Comparison of ENCODE assay signal across 9 cellular contexts in genomic region chr3:125003369-125003853, GRCh38. TPM values are rescaled to one million over a fixed set of nuclear protein-coding genes. Genes with fewer than 3 reads are reported as not detected.
A peak's percentile ranks its signal among the peaks of the same experiment; 100 is the strongest.
DNase-seq lines count a peak whose midpoint lies in the region; ATAC-seq and TF ChIP-seq lines count a peak whose summit lies in the region.
"Had no signal": no experiment of that assay in that cellular context is flagged by ENCODE, and none has a peak within 500 bp of the region (broad histone marks: within the 10 kb centered on the region; RNA-seq: fewer than 3 reads in every experiment).

No MANE protein-coding gene starts in this region.

- no peak overlapping the region for H3K4me3 Mint-ChIP-seq in activated CD4-positive, alpha-beta T cell treated with anti-CD3 and anti-CD28 coated beads, Interleukin-2, amount 10 ng/mL, durations not matched to agents 7 days and 5 days

- CTCF ChIA-PET in activated CD4-positive, alpha-beta T cell treated with anti-CD3 and anti-CD28 coated beads, Interleukin-2, amount 10 ng/mL, durations not matched to agents 7 days and 5 days (lab: Charles Lee), result interaction anchor here (0.7 to 1.5 kb wide), 3 partner anchors 11 to 102 kb away, joined by 3 to 4 read pairs (median 3); no protein-coding TSS in a partner anchor

- peak in 1 of 6 experiments; percentile 10 for TF ChIP-seq CTCF in thyroid gland (IDR thresholded peaks at IDR 0.05)

- H3K9me3 ChIP-seq in thyroid gland, result no peaks in the 10 kb centered on the region

- no peaks in the 10 kb centered on the region for H3K9me3 Mint-ChIP-seq in activated CD4-positive, alpha-beta T cell treated with anti-CD3 and anti-CD28 coated beads, Interleukin-2, amount 10 ng/mL, durations not matched to agents 7 days and 5 days

- intact Hi-C loops in thyroid gland (cut with DNase I), result no loop called here

- TF ChIP-seq EP300 in Ishikawa (IDR thresholded peaks at IDR 0.05; ENCODE audit: borderline replicate concordance), result peak; percentile 43; the same call in 1 of the 2 replicates

- no peak overlapping the region for H3K4me3 ChIP-seq in thyroid gland (replicated peaks in 1 of 3)

- peaks cover 20% of the 10 kb centered on the region for H3K4me1 Mint-ChIP-seq in activated CD4-positive, alpha-beta T cell treated with anti-CD3 and anti-CD28 coated beads, Interleukin-2, amount 10 ng/mL, durations not matched to agents 7 days and 5 days

- H3K4me1 ChIP-seq in thyroid gland, result peaks cover 41 to 63% of the 10 kb centered on the region in 2 donors

- no peak overlapping the region for H3K27ac Mint-ChIP-seq in activated CD4-positive, alpha-beta T cell treated with anti-CD3 and anti-CD28 coated beads, Interleukin-2, amount 10 ng/mL, durations not matched to agents 7 days and 5 days

- peaks cover 89% of the 10 kb centered on the region for H3K36me3 Mint-ChIP-seq in activated CD4-positive, alpha-beta T cell treated with anti-CD3 and anti-CD28 coated beads, Interleukin-2, amount 10 ng/mL, durations not matched to agents 7 days and 5 days (ENCODE audit: low read depth)

- POLR2A ChIA-PET in activated CD4-positive, alpha-beta T cell treated with anti-CD3 and anti-CD28 coated beads, Interleukin-2, amount 10 ng/mL, durations not matched to agents 7 days and 5 days (lab: Charles Lee), result no interaction called here

- TF ChIP-seq POLR2A in thyroid gland (IDR thresholded peaks at IDR 0.05), result peak in 1 of 2 donors; percentile 23

- DNase-seq in midbrain (lab: John Stamatoyannopoulos, UW) (peak; percentile 10), thyroid gland (peak; percentile 55 to 74)
- DNase-seq in activated CD4-positive, alpha-beta T cell treated with anti-CD3 and anti-CD28 coated beads, Interleukin-2, amount 10 ng/mL, durations not matched to agents 7 days and 5 days, result no peak
- DNase-seq in effector CD4-positive, alpha-beta T cell, result no peak
- DNase-seq in stimulated activated CD4-positive, alpha-beta T cell treated with anti-CD3 and anti-CD28 coated beads, Interleukin-4, amount 100 ng/mL, for 24 hours, result no peak
- DNase-seq: occipital lobe had no signal

- peak overlapping the region; percentile 15 to 90 (median 76) for H3K27ac ChIP-seq in thyroid gland

- ATAC-seq in esophagus mucosa (peak; percentile 24), HG03045 (IDR thresholded peaks at IDR 0.05; ENCODE audit: unreplicated experiment) (no peak)

- 38 to 58% methylated on average over 6 to 7 of the region's 7 CpGs for WGBS in thyroid gland, 2 donors

- H3K36me3 ChIP-seq in thyroid gland, result peaks cover 50 to 51% of the 10 kb centered on the region in 2 donors

- no peak for TF ChIP-seq RAD21 in Ishikawa (IDR thresholded peaks at IDR 0.05; ENCODE audit: low read depth)

- no peaks in the 10 kb centered on the region for H3K27me3 ChIP-seq in thyroid gland

- no peaks in the 10 kb centered on the region for H3K27me3 Mint-ChIP-seq in activated CD4-positive, alpha-beta T cell treated with anti-CD3 and anti-CD28 coated beads, Interleukin-2, amount 10 ng/mL, durations not matched to agents 7 days and 5 days

TF ChIP-seq in Ishikawa, 13 proteins besides CTCF, POLR2A, EP300 and RAD21:
- no peak for TF ChIP-seq NFIC (IDR thresholded peaks at IDR 0.05)
- peak; percentile 75 for TF ChIP-seq TEAD4 (IDR thresholded peaks at IDR 0.05)
- no peak for TF ChIP-seq YY1 (IDR thresholded peaks at IDR 0.05; ENCODE audit: low read depth)
- no peak for TF ChIP-seq USF1 (IDR thresholded peaks at IDR 0.05)
- TF ChIP-seq, protein P1, sequence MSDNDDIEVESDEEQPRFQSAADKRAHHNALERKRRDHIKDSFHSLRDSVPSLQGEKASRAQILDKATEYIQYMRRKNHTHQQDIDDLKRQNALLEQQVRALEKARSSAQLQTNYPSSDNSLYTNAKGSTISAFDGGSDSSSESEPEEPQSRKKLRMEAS (IDR thresholded peaks at IDR 0.05), result no peak
- peak; percentile 61; the same call in 1 of the 2 replicates for TF ChIP-seq CEBPB (IDR thresholded peaks at IDR 0.05)
TF ChIP-seq in Ishikawa: peak in this region for 2.

RNA-seq across cellular contexts. Expression of gene HEG1, which starts 52.4 kb away (rescaled TPM):
- 13.0 TPM for total RNA-seq in esophagus mucosa
- 100 to 1,000 TPM in 3 of 4 donors, 10 to 100 TPM in 1; 91.4 to 266 (median 199) TPM for total RNA-seq in thyroid gland
- 10 to 100 TPM; 26.6 to 30.4 TPM for total RNA-seq in activated CD4-positive, alpha-beta T cell treated with anti-CD3 and anti-CD28 coated beads, Interleukin-2, amount 10 ng/mL, durations not matched to agents 7 days and 5 days

Comparison
In these comparisons a context has a peak if more than half of its experiments do, and no peak if none do; other contexts are left out.
1. DNase-seq: peak in midbrain (single experiment) and thyroid gland (2 of 2); none in activated CD4-positive, alpha-beta T cell treated with anti-CD3 and anti-CD28 coated beads, Interleukin-2, amount 10 ng/mL, durations not matched to agents 7 days and 5 days (single experiment), effector CD4-positive, alpha-beta T cell (single experiment) and stimulated activated CD4-positive, alpha-beta T cell treated with anti-CD3 and anti-CD28 coated beads, Interleukin-4, amount 100 ng/mL, for 24 hours (single experiment).